ENCODE assay signal across 15 cellular contexts in the genomic region with DNA sequence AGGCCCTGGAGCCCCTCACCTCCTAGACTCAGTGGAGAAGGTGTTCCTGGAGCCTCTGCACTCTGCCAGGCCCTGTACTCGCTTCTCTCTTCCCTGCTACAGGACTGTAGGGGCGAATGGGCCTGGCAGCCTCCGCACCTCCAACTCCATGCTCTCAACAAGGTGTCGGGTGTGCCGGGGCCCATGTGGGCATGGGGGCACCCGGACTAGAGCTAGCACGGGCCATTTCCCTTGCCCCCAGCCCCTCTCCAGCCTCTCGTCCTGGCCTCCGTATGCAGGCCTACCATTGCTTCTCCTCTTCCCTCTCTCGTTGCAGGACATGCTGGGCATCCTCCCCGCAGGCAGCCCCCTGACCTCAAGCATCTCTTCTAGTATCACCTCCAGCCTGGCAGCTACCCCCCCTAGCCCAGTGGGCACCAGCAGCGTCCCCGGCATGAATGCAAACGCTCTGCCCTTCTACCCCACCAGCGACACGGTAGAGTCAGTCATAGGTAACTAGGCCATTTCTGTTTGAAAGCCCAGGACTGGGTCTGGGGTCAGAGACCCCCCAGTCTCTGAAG.
"Had no signal": no experiment of that assay in that cellular context is flagged by ENCODE, and none has a peak within 500 bp of the region (broad histone marks: within the 10 kb centered on the region; RNA-seq: fewer than 3 reads in every experiment).

No MANE protein-coding gene starts in this region.

- H3K27me3 Mint-ChIP-seq: stimulated activated naive CD8-positive, alpha-beta T cell treated with anti-CD3 and anti-CD28 coated beads, Interleukin-15, amount 100 ng/mL, for 72 hours had no signal

- FAIRE-seq: bronchial epithelial cell had no signal

- H3K9me3 ChIP-seq: ovary, sigmoid colon, spleen, upper lobe of right lung had no signal

- ATAC-seq: stimulated activated naive CD8-positive, alpha-beta T cell treated with anti-CD3 and anti-CD28 coated beads, Interleukin-15, amount 100 ng/mL, for 72 hours; upper lobe of right lung had no signal

- DNase-seq: activated CD4-positive, CD25-positive, alpha-beta regulatory T cell treated with anti-CD3 and anti-CD28 coated beads, Interleukin-2, amount 50 U/mL, for 72 hours; activated effector memory CD4-positive, alpha-beta T cell treated with Interleukin-2 at 50 U/mL for 16 hours; aorta; foreskin melanocyte; head of caudate nucleus; immature natural killer cell; mesendoderm; sigmoid colon; spleen; stimulated activated naive CD8-positive, alpha-beta T cell treated with anti-CD3 and anti-CD28 coated beads, Interleukin-15, amount 100 ng/mL, for 72 hours; T1000; upper lobe of right lung had no signal

- H3K9me3 Mint-ChIP-seq: immature natural killer cell; stimulated activated naive CD8-positive, alpha-beta T cell treated with anti-CD3 and anti-CD28 coated beads, Interleukin-15, amount 100 ng/mL, for 72 hours had no signal

- H3K4me3 Mint-ChIP-seq: immature natural killer cell; stimulated activated naive CD8-positive, alpha-beta T cell treated with anti-CD3 and anti-CD28 coated beads, Interleukin-15, amount 100 ng/mL, for 72 hours had no signal

- H3K27ac ChIP-seq: epithelial cell of prostate, ovary, sigmoid colon, spleen, upper lobe of right lung had no signal

- H3K4me3 ChIP-seq: ovary, sigmoid colon, spleen, upper lobe of right lung had no signal

- H3K4me1 ChIP-seq: upper lobe of right lung had no signal

- H3K27me3 ChIP-seq: ovary, sigmoid colon, spleen, upper lobe of right lung had no signal

- H3K36me3 ChIP-seq: ovary had no signal
